Comparison of ENCODE assay signal across 22 cellular contexts in the genomic region with DNA sequence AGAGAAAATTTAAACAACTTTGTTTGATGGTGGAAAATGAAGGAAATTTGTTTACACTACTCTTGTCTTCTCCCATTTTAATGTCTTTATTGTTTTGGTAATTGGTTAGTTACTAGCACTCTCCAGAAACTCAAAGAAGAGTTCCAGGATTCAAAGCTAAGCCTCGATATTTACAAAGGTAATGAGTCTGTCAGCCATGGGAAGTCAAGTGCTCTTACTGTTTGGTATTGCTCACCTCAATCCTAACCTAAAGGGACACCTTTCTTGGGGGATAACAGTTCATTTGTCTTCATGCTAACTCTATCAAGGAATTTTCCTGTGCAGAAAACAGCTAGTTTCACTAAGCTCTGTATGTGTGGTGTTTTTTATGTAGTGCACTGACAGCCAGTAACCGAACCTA.
"Had no signal": no experiment of that assay in that cellular context is flagged by ENCODE, and none has a peak within 500 bp of the region (broad histone marks: within the 10 kb centered on the region; RNA-seq: fewer than 3 reads in every experiment).

No MANE protein-coding gene starts in this region.

- FAIRE-seq: TTC549, urothelium cell line had no signal

- H3K36me3 ChIP-seq: neural progenitor cell, sigmoid colon, transverse colon, WERI-Rb-1 had no signal

- ATAC-seq: activated naive CD4-positive, alpha-beta T cell treated with anti-CD3 and anti-CD28 coated beads, Interleukin-2, amount 50 U/mL, for 72 hours; foreskin keratinocyte; left ventricle myocardium superior; naive thymus-derived CD8-positive, alpha-beta T cell; stimulated activated naive B cell treated with anti-CD40 and anti-IgM and Interleukin-4, amounts not matched to agents 10 μg/mL and 1 μg/mL and 100 μg/mL, for 72 hours had no signal

- H3K9me3 ChIP-seq: sigmoid colon, transverse colon had no signal

- H3K27ac ChIP-seq: foreskin keratinocyte, hepatocyte, neural progenitor cell, sigmoid colon, transverse colon, WERI-Rb-1 had no signal

- H3K4me3 ChIP-seq: hepatocyte, neural progenitor cell, sigmoid colon, transverse colon had no signal

- H3K27me3 ChIP-seq: foreskin keratinocyte, hepatocyte, neural progenitor cell, sigmoid colon, transverse colon had no signal

- DNase-seq: activated CD4-positive, alpha-beta T cell treated with anti-CD3 and anti-CD28 coated beads for 1 hour; activated CD4-positive, alpha-beta T cell treated with anti-CD3 and anti-CD28 coated beads, Interleukin-2, amount 50 U/mL, for 1 hour; activated T-cell treated with anti-CD3 and anti-CD28 coated beads, Interleukin-2, amount 50 U/mL, for 1 hour; aorta; effector CD4-positive, alpha-beta T cell; erythroblast; foreskin keratinocyte; glutamatergic neuron; left ventricle myocardium superior; mammary epithelial cell; naive thymus-derived CD8-positive, alpha-beta T cell; sigmoid colon; stimulated activated CD4-positive, alpha-beta T cell treated with anti-CD3 and anti-CD28 coated beads, Interleukin-2, amount 100 ng/mL, for 48 hours; stimulated activated CD8-positive, alpha-beta memory T cell treated with anti-CD3 and anti-CD28 coated beads, Interleukin-4, amount 100 ng/mL, for 48 hours; stimulated activated naive B cell treated with anti-CD40 and anti-IgM and Interleukin-4, amounts not matched to agents 10 μg/mL and 1 μg/mL and 100 μg/mL, for 72 hours; transverse colon; WERI-Rb-1 had no signal

- H3K4me1 ChIP-seq: foreskin keratinocyte, sigmoid colon, transverse colon had no signal
